In genomic region chr15:78915341-78916087, GRCh38 we compare ENCODE assay signal across 10 cellular contexts. TPM values are rescaled to one million over a fixed set of nuclear protein-coding genes. Genes with fewer than 3 reads are reported as not detected.
DNase-seq lines count a peak whose midpoint lies in the region; ATAC-seq and TF ChIP-seq lines count a peak whose summit lies in the region.
"Had no signal": no experiment of that assay in that cellular context is flagged by ENCODE, and none has a peak within 500 bp of the region (broad histone marks: within the 10 kb centered on the region; RNA-seq: fewer than 3 reads in every experiment).

No MANE protein-coding gene starts in this region.

- ATAC-seq in Panc1 (peak; percentile 37), GM21360 (IDR thresholded peaks at IDR 0.05; ENCODE audit: unreplicated experiment) (no peak)
- ATAC-seq in CD4-positive, alpha-beta T cell (ENCODE audit: poor library complexity) = no peak

- H3K4me3 ChIP-seq in Panc1 (ENCODE audit: low read depth in 2 of 2, low read length in 2 of 2) (no peak overlapping the region), fibroblast of the aortic adventitia (ENCODE audit: low read depth, low read length) (no peak overlapping the region)

- in situ Hi-C loops in Panc1 (cut with HindIII; ENCODE audit: low pct_unique_long_range_greater_than_20kb, low sequenced_read_pairs) = no loop called here

- H3K27me3 ChIP-seq in Panc1 (ENCODE audit: control insufficient read depth, insufficient read depth, low read length) = no peaks in the 10 kb centered on the region
- no peaks in the 10 kb centered on the region for H3K27me3 ChIP-seq in CD4-positive, alpha-beta T cell (ENCODE audit: control insufficient read depth, insufficient read depth, low read length)

- CTCF ChIA-PET in Panc1 (lab: Charles Lee) = interaction anchor here (0.7 kb wide), 2 partner anchors 73 to 113 kb away, joined by 3 read pairs; no protein-coding TSS in a partner anchor
- CTCF ChIA-PET in CD4-positive, alpha-beta T cell (lab: Charles Lee) = no interaction called here

- peaks cover 9% of the 10 kb centered on the region; the same call in 1 of the 2 replicates for H3K4me1 ChIP-seq in Panc1 (ENCODE audit: control insufficient read depth, insufficient read depth, low read length)

- peaks cover 69% of the 10 kb centered on the region for H3K4me1 Mint-ChIP-seq in CD14-positive monocyte
- H3K4me1 Mint-ChIP-seq in osteocyte (ENCODE audit: unreplicated experiment) = peaks cover 8% of the 10 kb centered on the region
- H3K4me1 Mint-ChIP-seq in CD4-positive, alpha-beta T cell (ENCODE audit: low read depth) = peaks cover 8% of the 10 kb centered on the region

- POLR2A ChIA-PET in Panc1 (lab: Charles Lee) = interaction anchor here (0.7 kb wide), 1 partner anchor 24 kb away, joined by 3 read pairs; no protein-coding TSS in a partner anchor
- POLR2A ChIA-PET in CD4-positive, alpha-beta T cell (lab: Charles Lee) = no interaction called here

- no TSS peak for BruUV-seq in Panc1 (replicated peaks; lab: Mats Ljungman, UMichigan)

- peak overlapping the region in 1 of 2 donors; percentile 33 for H3K4me3 Mint-ChIP-seq in CD14-positive monocyte
- H3K4me3 Mint-ChIP-seq in osteocyte (ENCODE audit: unreplicated experiment) = no peak overlapping the region
- no peak overlapping the region for H3K4me3 Mint-ChIP-seq in CD4-positive, alpha-beta T cell

- H3K36me3 Mint-ChIP-seq in CD14-positive monocyte (peaks cover 35 to 49% of the 10 kb centered on the region in 2 donors), osteocyte (ENCODE audit: unreplicated experiment) (peaks cover 39% of the 10 kb centered on the region)
- H3K36me3 Mint-ChIP-seq in CD4-positive, alpha-beta T cell (ENCODE audit: low read depth) = peaks cover 74% of the 10 kb centered on the region

- peak overlapping the region; percentile 3; the same call in 1 of the 2 replicates for H3K27ac ChIP-seq in Panc1 (ENCODE audit: low read length)
- no peak overlapping the region for H3K27ac ChIP-seq in CD4-positive, alpha-beta T cell (ENCODE audit: low read depth, low read length)
- H3K27ac ChIP-seq: KMS-11 had no signal

- no peaks in the 10 kb centered on the region for H3K9me3 Mint-ChIP-seq in CD14-positive monocyte
- no peaks in the 10 kb centered on the region for H3K9me3 Mint-ChIP-seq in osteocyte (ENCODE audit: unreplicated experiment)
- H3K9me3 Mint-ChIP-seq in CD4-positive, alpha-beta T cell = no peaks in the 10 kb centered on the region

- TF ChIP-seq CTCF in CD14-positive monocyte (IDR thresholded peaks at IDR 0.05) (no peak), Panc1 (IDR thresholded peaks at IDR 0.05) (no peak), fibroblast of the aortic adventitia (IDR thresholded peaks at IDR 0.05; ENCODE audit: insufficient read depth, low read length) (no peak), osteocyte (IDR thresholded peaks at IDR 0.05) (no peak)
- TF ChIP-seq CTCF in CD4-positive, alpha-beta T cell (IDR thresholded peaks at IDR 0.05) = no peak

- H3K27ac Mint-ChIP-seq in CD14-positive monocyte (peak overlapping the region; percentile 91 to 95 (median 93)), osteocyte (ENCODE audit: unreplicated experiment) (peak overlapping the region; percentile 48)
- H3K27ac Mint-ChIP-seq in CD4-positive, alpha-beta T cell = no peak overlapping the region

- H3K27me3 Mint-ChIP-seq in CD14-positive monocyte (ENCODE audit: low read depth in 3 of 3) (no peaks in the 10 kb centered on the region), osteocyte (ENCODE audit: unreplicated experiment) (no peaks in the 10 kb centered on the region)
- no peaks in the 10 kb centered on the region for H3K27me3 Mint-ChIP-seq in CD4-positive, alpha-beta T cell

- DNase-seq in CD14-positive monocyte (ENCODE audit: low spot score) = peak; percentile 86
- DNase-seq in Panc1 (ENCODE audit: low read depth, low spot score) = no peak
- peak; percentile 66 for DNase-seq in fibroblast of the aortic adventitia (ENCODE audit: low read depth)
- peak; percentile 46 for DNase-seq in osteocyte (ENCODE audit: extremely low spot score, unreplicated experiment)
- DNase-seq in activated CD8-positive, alpha-beta memory T cell treated with anti-CD3 and anti-CD28 coated beads, Interleukin-2, amount 50 U/mL, for 4 hours = no peak
- no peak for DNase-seq in activated CD4-positive, alpha-beta T cell treated with anti-CD3 and anti-CD28 coated beads for 48 hours
- DNase-seq in CD4-positive, alpha-beta T cell = no peak
- DNase-seq: DMS53 had no signal

- no peaks in the 10 kb centered on the region for H3K9me3 ChIP-seq in Panc1 (ENCODE audit: control insufficient read depth, insufficient read depth, low read depth, low read length)
- H3K9me3 ChIP-seq in CD4-positive, alpha-beta T cell (ENCODE audit: control insufficient read depth, low read length) = no peaks in the 10 kb centered on the region

- intact Hi-C loops in CD14-positive monocyte (cut with micrococcal nuclease) (loop anchor here in 1 of 2 donors (2.0 kb wide), 2 partner anchors 67 to 89 kb away; no protein-coding TSS in a partner anchor), Panc1 (cut with micrococcal nuclease; ENCODE audit: unreplicated experiment) (loop anchor here (10.0 kb wide), 1 partner anchor 59 kb away; no protein-coding TSS in a partner anchor)
- intact Hi-C loops in CD4-positive, alpha-beta T cell (cut with DNase I, micrococcal nuclease) = no loop called here

- peaks cover 6% of the 10 kb centered on the region; the same call in 1 of the 2 replicates for H3K36me3 ChIP-seq in Panc1 (ENCODE audit: control insufficient read depth, insufficient read depth, low read length)

RNA-seq across cellular contexts. Expression of gene CTSH, which starts 29.3 kb away (rescaled TPM):
- 100 to 1,000 TPM; 756 to 884 TPM for polyA plus RNA-seq in CD14-positive monocyte
- 178 TPM for total RNA-seq in Panc1 (2021; ENCODE audit: unreplicated experiment)
- polyA plus RNA-seq in Panc1 (2012; ENCODE audit: insufficient read length) = 168 TPM
- total RNA-seq in fibroblast of the aortic adventitia (ENCODE audit: low replicate concordance) = 8.5 and 24.1 TPM in 2 replicates
- 6.1 and 6.4 TPM in 2 replicates for total RNA-seq in osteocyte
- 10 to 100 TPM; 11.1 to 11.4 TPM for total RNA-seq in CD4-positive, alpha-beta T cell

RNA-seq across cellular contexts. Expression of gene MORF4L1, which starts 42.8 kb away (rescaled TPM):
- 100 to 1,000 TPM; 224 to 242 TPM for polyA plus RNA-seq in CD14-positive monocyte
- total RNA-seq in Panc1 (2021; ENCODE audit: unreplicated experiment) (360 TPM), fibroblast of the aortic adventitia (ENCODE audit: low replicate concordance) (431 and 447 TPM in 2 replicates), osteocyte (466 and 488 TPM in 2 replicates)
- polyA plus RNA-seq in Panc1 (2012; ENCODE audit: insufficient read length) = 283 TPM
- total RNA-seq in CD4-positive, alpha-beta T cell = 100 to 1,000 TPM; 463 to 496 TPM

Comparison
In these comparisons a context has a peak if more than half of its experiments do, and no peak if none do; other contexts are left out.
1. DNase-seq: peak in CD14-positive monocyte (single experiment), fibroblast of the aortic adventitia (single experiment) and osteocyte (single experiment); none in Panc1 (single experiment), activated CD8-positive, alpha-beta memory T cell treated with anti-CD3 and anti-CD28 coated beads, Interleukin-2, amount 50 U/mL, for 4 hours (single experiment), activated CD4-positive, alpha-beta T cell treated with anti-CD3 and anti-CD28 coated beads for 48 hours (single experiment) and CD4-positive, alpha-beta T cell (0 of 10).